8 cellular contexts compared by ENCODE assay signal in genomic region chr18:809985-810642, GRCh38. TPM values are rescaled to one million over a fixed set of nuclear protein-coding genes. Genes with fewer than 3 reads are reported as not detected.
DNase-seq lines count a peak whose midpoint lies in the region; ATAC-seq and TF ChIP-seq lines count a peak whose summit lies in the region.

No MANE protein-coding gene starts in this region.

- H3K4me1 Mint-ChIP-seq in HFFc6 (ENCODE audit: low read depth), result peaks cover 56% of the 10 kb centered on the region
- H3K4me1 Mint-ChIP-seq in T-helper 2 cell treated with Interferon-gamma antibody and Interleukin-4, amounts not matched to agents 5 μg/mL and 100 μg/mL, for 36 hours (ENCODE audit: low read depth), result peaks cover 74% of the 10 kb centered on the region
- peaks cover 44% of the 10 kb centered on the region for H3K4me1 Mint-ChIP-seq in mesothelial cell of epicardium

- H3K36me3 Mint-ChIP-seq in HFFc6 (ENCODE audit: low read depth), result peaks cover 12% of the 10 kb centered on the region
- H3K36me3 Mint-ChIP-seq in T-helper 2 cell treated with Interferon-gamma antibody and Interleukin-4, amounts not matched to agents 5 μg/mL and 100 μg/mL, for 36 hours (ENCODE audit: low read depth), result peaks cover 15% of the 10 kb centered on the region
- H3K36me3 Mint-ChIP-seq in mesothelial cell of epicardium, result no peaks in the 10 kb centered on the region

- H3K27ac Mint-ChIP-seq in HFFc6 (no peak overlapping the region), mesothelial cell of epicardium (no peak overlapping the region)
- peak overlapping the region; percentile 70 for H3K27ac Mint-ChIP-seq in T-helper 2 cell treated with Interferon-gamma antibody and Interleukin-4, amounts not matched to agents 5 μg/mL and 100 μg/mL, for 36 hours

- peaks cover 1% of the 10 kb centered on the region for H3K27me3 Mint-ChIP-seq in HFFc6 (ENCODE audit: insufficient read depth)
- no peaks in the 10 kb centered on the region for H3K27me3 Mint-ChIP-seq in T-helper 2 cell treated with Interferon-gamma antibody and Interleukin-4, amounts not matched to agents 5 μg/mL and 100 μg/mL, for 36 hours (ENCODE audit: low read depth)
- no peaks in the 10 kb centered on the region for H3K27me3 Mint-ChIP-seq in mesothelial cell of epicardium (ENCODE audit: low read depth)

- TF ChIP-seq CTCF in HFFc6 (IDR thresholded peaks at IDR 0.05), result no peak
- no peak for TF ChIP-seq CTCF in mesothelial cell of epicardium (IDR thresholded peaks at IDR 0.05; ENCODE audit: unreplicated experiment)

- H3K4me3 Mint-ChIP-seq in HFFc6, result peak overlapping the region; percentile 98
- H3K4me3 Mint-ChIP-seq in T-helper 2 cell treated with Interferon-gamma antibody and Interleukin-4, amounts not matched to agents 5 μg/mL and 100 μg/mL, for 36 hours, result peak overlapping the region; percentile 96
- peak overlapping the region; percentile 93 for H3K4me3 Mint-ChIP-seq in mesothelial cell of epicardium

- DNase-seq in HFFc6, result no peak
- DNase-seq in T-helper 2 cell treated with Interferon-gamma antibody and Interleukin-4, amounts not matched to agents 5 μg/mL and 100 μg/mL, for 36 hours (ENCODE audit: low spot score), result no peak
- DNase-seq in mesothelial cell of epicardium (ENCODE audit: low spot score in 2 of 2, unreplicated experiment in 2 of 2), result no peak
- DNase-seq in ACHN, result no peak
- no peak for DNase-seq in NCI-H82 treated with DMSO at 0.1 percent for 48 hours (lab: John Stamatoyannopoulos, UW; ENCODE audit: unreplicated experiment)
- no peak for DNase-seq in DMS153 (lab: John Stamatoyannopoulos, UW)
- DNase-seq in activated CD8-positive, alpha-beta memory T cell treated with anti-CD3 and anti-CD28 coated beads, Interleukin-2, amount 50 U/mL, for 48 hours, result no peak

- in situ Hi-C loops in ACHN (cut with HindIII; ENCODE audit: low pct_ligation_motif_present, low pct_unique_long_range_greater_than_20kb, low sequenced_read_pairs), result no loop called here

- H3K9me3 Mint-ChIP-seq in HFFc6, result peaks cover 10% of the 10 kb centered on the region; the same call in 1 of the 2 replicates
- H3K9me3 Mint-ChIP-seq in T-helper 2 cell treated with Interferon-gamma antibody and Interleukin-4, amounts not matched to agents 5 μg/mL and 100 μg/mL, for 36 hours, result no peaks in the 10 kb centered on the region
- no peaks in the 10 kb centered on the region for H3K9me3 Mint-ChIP-seq in mesothelial cell of epicardium

- peak; percentile 38 for ATAC-seq in GM18499 (IDR thresholded peaks at IDR 0.05; ENCODE audit: insufficient read depth, unreplicated experiment)

RNA-seq across cellular contexts. Expression of gene YES1, which starts 1.9 kb away (rescaled TPM):
- 10 to 100 TPM; 30.6 to 57.8 (median 46.5) TPM for total RNA-seq in HFFc6 (2021; fragmentation: NEBNext Ultra II Directional; extraction: Animal tissue kit (Norgen Biotek cat#: 25700))
- 46.5 to 53.1 TPM (median 47.5 TPM) in 3 replicates for total RNA-seq in mesothelial cell of epicardium
